In genomic region chr9:93119953-93120845, GRCh38 we compare ENCODE assay signal across 1 cellular context.
TF ChIP-seq lines count a peak whose summit lies in the region.

No MANE protein-coding gene starts in this region.

TF ChIP-seq in K562, 482 proteins besides CTCF, POLR2A, EP300 and RAD21 (continued from another document and continues in another):
- TF ChIP-seq MEIS2 (IDR thresholded peaks at IDR 0.05; ENCODE audit: partially characterized antibody) (no peak), MAFG (tag; conservative IDR thresholded peaks at IDR 0.05) (no peak), RREB1 (CRISPR knock-in tag; IDR thresholded peaks at IDR 0.05) (no peak), LEF1 (IDR thresholded peaks at IDR 0.05) (no peak), USF2 (CRISPR knock-in tag; IDR thresholded peaks at IDR 0.05) (no peak), ZNF274 (IDR thresholded peaks at IDR 0.05; ENCODE audit: borderline replicate concordance, low read depth, low read length) (no peak), SRSF9 (IDR thresholded peaks at IDR 0.05; ENCODE audit: borderline replicate concordance, low read depth, low read length) (no peak), HMBOX1 (IDR thresholded peaks at IDR 0.05) (no peak), HDAC6 (IDR thresholded peaks at IDR 0.05; ENCODE audit: low read depth, low read length) (no peak), TBP (optimal IDR thresholded peaks at IDR 0.05; ENCODE audit: low read depth, low read length) (no peak), ATF7 (IDR thresholded peaks at IDR 0.05) (peak; percentile 72), KAT7 (CRISPR knock-in tag; IDR thresholded peaks at IDR 0.05; ENCODE audit: borderline replicate concordance) (no peak), ZBTB34 (CRISPR knock-in tag; IDR thresholded peaks at IDR 0.05) (no peak), ZNF134 (CRISPR knock-in tag; conservative IDR thresholded peaks at IDR 0.05) (no peak), TSC22D4 (tag; IDR thresholded peaks at IDR 0.05) (no peak), NCOA4 (IDR thresholded peaks at IDR 0.05; ENCODE audit: partially characterized antibody) (no peak), ZNF696 (CRISPR knock-in tag; conservative IDR thresholded peaks at IDR 0.05) (no peak), MAX (CRISPR knock-in tag; IDR thresholded peaks at IDR 0.05) (peak; percentile 91), ETV5 (CRISPR knock-in tag; IDR thresholded peaks at IDR 0.05; ENCODE audit: low read depth) (peak; percentile 96), ZNF583 (CRISPR knock-in tag; IDR thresholded peaks at IDR 0.05) (no peak), CHAMP1 (IDR thresholded peaks at IDR 0.05) (no peak), SAFB2 (IDR thresholded peaks at IDR 0.05; ENCODE audit: borderline replicate concordance, low read depth, low read length, severe bottlenecking) (no peak), GATAD2A (IDR thresholded peaks at IDR 0.05) (no peak), ZNF41 (CRISPR knock-in tag; conservative IDR thresholded peaks at IDR 0.05) (no peak), ZFP36 (IDR thresholded peaks at IDR 0.05; ENCODE audit: low read depth, low read length, partially characterized antibody) (peak; percentile 39), ZC3H4 (CRISPR knock-in tag; IDR thresholded peaks at IDR 0.05; ENCODE audit: borderline replicate concordance) (no peak), ZNF764 (CRISPR knock-in tag; IDR thresholded peaks at IDR 0.05; ENCODE audit: low read depth) (no peak), KLF1 (tag; IDR thresholded peaks at IDR 0.05) (no peak), ZKSCAN3 (CRISPR knock-in tag; IDR thresholded peaks at IDR 0.05) (no peak), ZNF354B (CRISPR knock-in tag; IDR thresholded peaks at IDR 0.05) (no peak), ZNF140 (CRISPR knock-in tag; IDR thresholded peaks at IDR 0.05) (no peak), TCF15 (CRISPR knock-in tag; IDR thresholded peaks at IDR 0.05) (no peak), PHTF2 (CRISPR knock-in tag; IDR thresholded peaks at IDR 0.05) (no peak), ATF2 (CRISPR knock-in tag; IDR thresholded peaks at IDR 0.05) (no peak), HBP1 (CRISPR knock-in tag; IDR thresholded peaks at IDR 0.05) (no peak), ZHX1 (conservative IDR thresholded peaks at IDR 0.05; ENCODE audit: low read length) (no peak), CHCHD3 (CRISPR knock-in tag; IDR thresholded peaks at IDR 0.05) (no peak), DLX4 (CRISPR knock-in tag; IDR thresholded peaks at IDR 0.05) (no peak), MAZ (CRISPR knock-in tag; conservative IDR thresholded peaks at IDR 0.05 in 1 of 2, IDR thresholded peaks at IDR 0.05 in 1 of 2) (peak; percentile 72 to 75), ARID1B (IDR thresholded peaks at IDR 0.05) (peak; percentile 66; the same call in 1 of the 2 replicates), PHF21A (IDR thresholded peaks at IDR 0.05; ENCODE audit: borderline replicate concordance, low read depth) (no peak), RBBP5 (IDR thresholded peaks at IDR 0.05; ENCODE audit: borderline replicate concordance, insufficient read depth, low read length, poor library complexity, severe bottlenecking) (no peak), SMARCC2 (IDR thresholded peaks at IDR 0.05; ENCODE audit: low read depth) (no peak), TGIF2 (CRISPR knock-in tag; IDR thresholded peaks at IDR 0.05) (no peak), THAP7 (CRISPR knock-in tag; IDR thresholded peaks at IDR 0.05) (no peak), CEBPG (CRISPR knock-in tag; IDR thresholded peaks at IDR 0.05) (peak; percentile 96), CEBPG (tag; conservative IDR thresholded peaks at IDR 0.05 in 1 of 2, IDR thresholded peaks at IDR 0.05 in 1 of 2) (peak; percentile 88 to 90)
